Comparison of ENCODE assay signal across 12 cellular contexts in genomic region chr15:52288051-52288942, GRCh38. TPM values are rescaled to one million over a fixed set of nuclear protein-coding genes. Genes with fewer than 3 reads are reported as not detected.
DNase-seq lines count a peak whose midpoint lies in the region; ATAC-seq and TF ChIP-seq lines count a peak whose summit lies in the region.
"Had no signal": no experiment of that assay in that cellular context is flagged by ENCODE, and none has a peak within 500 bp of the region (broad histone marks: within the 10 kb centered on the region; RNA-seq: fewer than 3 reads in every experiment).

No MANE protein-coding gene starts in this region.

- H3K27me3 Mint-ChIP-seq in osteocyte (ENCODE audit: unreplicated experiment) (no peaks in the 10 kb centered on the region), T-helper 17 cell (peaks cover 14% of the 10 kb centered on the region)
- H3K27me3 Mint-ChIP-seq in stimulated activated naive CD8-positive, alpha-beta T cell treated with anti-CD3 and anti-CD28 coated beads, Interleukin-15, amount 100 ng/mL, for 72 hours = peaks cover 12% of the 10 kb centered on the region

- ATAC-seq in GM21576 (IDR thresholded peaks at IDR 0.05; ENCODE audit: unreplicated experiment) = no peak
- ATAC-seq in T-helper 17 cell = no peak
- no peak for ATAC-seq in stimulated activated naive CD8-positive, alpha-beta T cell treated with anti-CD3 and anti-CD28 coated beads, Interleukin-15, amount 100 ng/mL, for 72 hours

- H3K4me1 Mint-ChIP-seq in osteocyte (ENCODE audit: unreplicated experiment) = peaks cover 30% of the 10 kb centered on the region
- peaks cover 10% of the 10 kb centered on the region for H3K4me1 Mint-ChIP-seq in T-helper 17 cell
- H3K4me1 Mint-ChIP-seq in stimulated activated naive CD8-positive, alpha-beta T cell treated with anti-CD3 and anti-CD28 coated beads, Interleukin-15, amount 100 ng/mL, for 72 hours = peaks cover 5% of the 10 kb centered on the region
- H3K4me1 Mint-ChIP-seq: brain had no signal

- H3K4me3 ChIP-seq in epithelial cell of proximal tubule (ENCODE audit: low read depth, low read length) = no peak overlapping the region

- TF ChIP-seq CTCF in epithelial cell of proximal tubule (conservative IDR thresholded peaks at IDR 0.05; ENCODE audit: low read depth, low read length) (no peak), osteocyte (IDR thresholded peaks at IDR 0.05) (no peak)

- H3K4me3 Mint-ChIP-seq in osteocyte (ENCODE audit: unreplicated experiment) = no peak overlapping the region
- H3K4me3 Mint-ChIP-seq in T-helper 17 cell = no peak overlapping the region
- no peak overlapping the region for H3K4me3 Mint-ChIP-seq in stimulated activated naive CD8-positive, alpha-beta T cell treated with anti-CD3 and anti-CD28 coated beads, Interleukin-15, amount 100 ng/mL, for 72 hours
- H3K4me3 Mint-ChIP-seq: brain had no signal

- H3K9me3 Mint-ChIP-seq in osteocyte (ENCODE audit: unreplicated experiment) = no peaks in the 10 kb centered on the region
- H3K9me3 Mint-ChIP-seq in stimulated activated naive CD8-positive, alpha-beta T cell treated with anti-CD3 and anti-CD28 coated beads, Interleukin-15, amount 100 ng/mL, for 72 hours = no peaks in the 10 kb centered on the region

- peak; percentile 16 for DNase-seq in EH (ENCODE audit: low read depth)
- peak; percentile 92 for DNase-seq in NCI-H526 treated with DMSO at 0.1 percent for 48 hours (lab: John Stamatoyannopoulos, UW)
- peak; percentile 23 for DNase-seq in epithelial cell of proximal tubule (ENCODE audit: low read depth)
- DNase-seq in osteocyte (ENCODE audit: extremely low spot score, unreplicated experiment) = peak; percentile 75
- DNase-seq in T-helper 17 cell = no peak
- DNase-seq in epidermal melanocyte (ENCODE audit: insufficient read length, low spot score) = no peak
- DNase-seq in stimulated activated naive CD8-positive, alpha-beta T cell treated with anti-CD3 and anti-CD28 coated beads, Interleukin-15, amount 100 ng/mL, for 72 hours = no peak
- DNase-seq: activated CD4-positive, alpha-beta T cell treated with anti-CD3 and anti-CD28 coated beads for 4 hours; NCI-H524 treated with DMSO at 0.1 percent for 48 hours; stimulated activated CD4-positive, alpha-beta T cell treated with anti-CD3 and anti-CD28 coated beads, Interleukin-12 subunit alpha, Interleukin-12 subunit beta, amount 100 ng/mL, for 4 hours had no signal

- H3K27ac Mint-ChIP-seq in osteocyte (ENCODE audit: unreplicated experiment) (peak overlapping the region; percentile 57), T-helper 17 cell (no peak overlapping the region)
- H3K27ac Mint-ChIP-seq in stimulated activated naive CD8-positive, alpha-beta T cell treated with anti-CD3 and anti-CD28 coated beads, Interleukin-15, amount 100 ng/mL, for 72 hours = no peak overlapping the region

- H3K36me3 Mint-ChIP-seq in osteocyte (ENCODE audit: unreplicated experiment) (no peaks in the 10 kb centered on the region), T-helper 17 cell (ENCODE audit: low read depth) (peaks cover 2% of the 10 kb centered on the region)

- no peaks in the 10 kb centered on the region for H3K9me3 ChIP-seq in T-helper 17 cell (ENCODE audit: control insufficient read depth, low read length, poor library complexity, severe bottlenecking)

RNA-seq across cellular contexts. Expression of gene MYO5C, which starts 7.3 kb away (rescaled TPM):
- total RNA-seq in epithelial cell of proximal tubule (16.9 and 22.3 TPM in 2 replicates), osteocyte (2.7 and 4.0 TPM in 2 replicates), T-helper 17 cell (1 to 10 TPM; 1.5 to 3.3 TPM)

Comparison
In these comparisons a context has a peak if more than half of its experiments do, and no peak if none do; other contexts are left out.
1. DNase-seq: peak in EH (single experiment), NCI-H526 treated with DMSO at 0.1 percent for 48 hours (single experiment), epithelial cell of proximal tubule (single experiment) and osteocyte (single experiment); none in T-helper 17 cell (0 of 3), epidermal melanocyte (single experiment) and stimulated activated naive CD8-positive, alpha-beta T cell treated with anti-CD3 and anti-CD28 coated beads, Interleukin-15, amount 100 ng/mL, for 72 hours (0 of 2).